In the genomic region with DNA sequence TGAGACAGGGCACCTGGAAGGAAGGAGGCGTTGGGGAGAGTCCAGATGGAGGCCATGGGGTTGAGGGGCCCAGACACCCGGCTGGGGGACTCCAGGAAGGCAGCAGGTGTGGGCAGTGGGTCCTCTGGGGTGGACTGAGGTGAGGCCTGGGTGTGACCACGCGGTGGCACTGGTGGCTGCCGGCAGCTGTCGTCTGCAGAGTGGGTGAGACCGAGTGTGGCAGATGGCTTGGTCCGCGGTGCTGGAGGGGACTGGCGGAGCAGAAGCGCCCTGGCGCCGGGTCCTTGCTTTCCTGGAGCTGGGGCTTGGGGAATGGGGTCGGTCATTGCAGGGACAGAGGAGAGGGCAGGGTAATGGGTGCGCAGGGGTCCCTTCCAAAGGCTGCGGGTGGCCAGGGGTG, we compare ENCODE assay signal across 9 cellular contexts. TPM values are rescaled to one million over a fixed set of nuclear protein-coding genes. Genes with fewer than 3 reads are reported as not detected.
A peak's percentile ranks its signal among the peaks of the same experiment; 100 is the strongest.
DNase-seq lines count a peak whose midpoint lies in the region; ATAC-seq, FAIRE-seq and TF ChIP-seq lines count a peak whose summit lies in the region.
"Had no signal": no experiment of that assay in that cellular context is flagged by ENCODE, and none has a peak within 500 bp of the region (broad histone marks: within the 10 kb centered on the region; RNA-seq: fewer than 3 reads in every experiment).

No MANE protein-coding gene starts in this region.

- DNase-seq in Karpas-422 (no peak), bronchial epithelial cell (ENCODE audit: low read depth) (no peak), T-helper 9 cell (no peak)
- DNase-seq in stimulated activated CD4-positive, alpha-beta T cell treated with anti-CD3 and anti-CD28 coated beads, Interleukin-12 subunit alpha, Interleukin-12 subunit beta, amount 100 ng/mL, for 4 hours = no peak

- H3K27me3 ChIP-seq in Karpas-422 (ENCODE audit: low read length) = no peaks in the 10 kb centered on the region
- no peaks in the 10 kb centered on the region for H3K27me3 ChIP-seq in bronchial epithelial cell (ENCODE audit: control insufficient read depth, insufficient read depth, low read length)

- TF ChIP-seq CTCF in bronchial epithelial cell (IDR thresholded peaks at IDR 0.05; ENCODE audit: insufficient read depth, low read length, severe bottlenecking) (peak; percentile 28), nephron (IDR thresholded peaks at IDR 0.05; ENCODE audit: unreplicated experiment in 3 of 3) (no peak)

- no peaks in the 10 kb centered on the region for H3K36me3 ChIP-seq in Karpas-422 (ENCODE audit: insufficient read depth, low read length)
- peaks cover 19% of the 10 kb centered on the region for H3K36me3 ChIP-seq in bronchial epithelial cell (ENCODE audit: control insufficient read depth, insufficient read depth, low read length)

- H3K9me3 Mint-ChIP-seq in nephron = no peaks in the 10 kb centered on the region

- H3K27ac ChIP-seq in Karpas-422 (ENCODE audit: low read length) = no peak overlapping the region

- no peaks in the 10 kb centered on the region for H3K79me2 ChIP-seq in Karpas-422 (ENCODE audit: low read length)

- no peaks in the 10 kb centered on the region for H3K9me3 ChIP-seq in Karpas-422 (ENCODE audit: low read length)

- no peak overlapping the region; the same call in 1 of the 2 replicates for H3K4me3 ChIP-seq in Karpas-422 (ENCODE audit: low read length)
- H3K4me3 ChIP-seq in bronchial epithelial cell (ENCODE audit: low read depth, low read length) = peak overlapping the region; percentile 24

- H3K4me2 ChIP-seq in Karpas-422 (ENCODE audit: low read depth, low read length, poor library complexity, severe bottlenecking) = peak overlapping the region; percentile 44

- H3K27ac Mint-ChIP-seq in nephron = peak overlapping the region in 2 of 3 experiments; percentile 49 to 51

- ATAC-seq in GM18502 (IDR thresholded peaks at IDR 0.05; ENCODE audit: poor library complexity, unreplicated experiment) (peak; percentile 3), HG03175 (IDR thresholded peaks at IDR 0.05; ENCODE audit: unreplicated experiment) (no peak), HG02588 (IDR thresholded peaks at IDR 0.05; ENCODE audit: unreplicated experiment) (no peak)

- H2AFZ ChIP-seq in Karpas-422 (ENCODE audit: low read length) = no peak overlapping the region

- peaks cover 17% of the 10 kb centered on the region for H3K27me3 Mint-ChIP-seq in nephron (ENCODE audit: low read depth)

- peaks cover 14% of the 10 kb centered on the region for H3K4me1 ChIP-seq in Karpas-422 (ENCODE audit: low read length)

- FAIRE-seq in bronchial epithelial cell (lab: Jason Lieb, UNC) = no peak

- no peak overlapping the region for H3K9ac ChIP-seq in Karpas-422 (ENCODE audit: low read length)

- H3K9me2 ChIP-seq in Karpas-422 (replicated peaks; ENCODE audit: insufficient read depth, low read length) = no peaks in the 10 kb centered on the region

- H4K20me1 ChIP-seq in Karpas-422 (ENCODE audit: insufficient read depth, low read depth, low read length) = peaks cover 27% of the 10 kb centered on the region; the same call in 1 of the 2 replicates

- peaks cover 5% of the 10 kb centered on the region for H3K36me3 Mint-ChIP-seq in nephron (ENCODE audit: low read depth)

- peaks cover 10% of the 10 kb centered on the region for H3K4me1 Mint-ChIP-seq in nephron

- peak overlapping the region; percentile 71 to 78 (median 72) for H3K4me3 Mint-ChIP-seq in nephron

RNA-seq across cellular contexts. Expression of a gene that starts 12.5 kb away (rescaled TPM):
- total RNA-seq in Karpas-422 (2014; rRNA removed; shearing (Covaris generic); ENCODE audit: low replicate concordance) = 2.4 and 8.4 TPM in 2 replicates
- total RNA-seq in bronchial epithelial cell = 117 and 132 TPM in 2 replicates

RNA-seq across cellular contexts. Expression of a gene that starts 19.1 kb away (rescaled TPM):
- total RNA-seq in Karpas-422 (2014; rRNA removed; shearing (Covaris generic); ENCODE audit: low replicate concordance) = 102 and 127 TPM in 2 replicates
- total RNA-seq in bronchial epithelial cell = 18.2 and 25.7 TPM in 2 replicates

RNA-seq across cellular contexts. Expression of a gene that starts 32.5 kb away (rescaled TPM):
- not detected in 2 replicates for total RNA-seq in Karpas-422 (2014; rRNA removed; shearing (Covaris generic); ENCODE audit: low replicate concordance)
- 42.6 and 83.5 TPM in 2 replicates for total RNA-seq in bronchial epithelial cell

RNA-seq across cellular contexts. Expression of a gene that starts 41.7 kb away (rescaled TPM):
- total RNA-seq in Karpas-422 (2014; rRNA removed; shearing (Covaris generic); ENCODE audit: low replicate concordance) = not detected in 2 replicates
- 9.0 and 14.6 TPM in 2 replicates for total RNA-seq in bronchial epithelial cell
- total RNA-seq: subcutaneous adipose tissue had no signal

RNA-seq across cellular contexts. Expression of a gene that starts 50.5 kb away (rescaled TPM):
- not detected in 2 replicates for total RNA-seq in Karpas-422 (2014; rRNA removed; shearing (Covaris generic); ENCODE audit: low replicate concordance)
- total RNA-seq in bronchial epithelial cell = under 0.01 TPM in 1 of 2 replicates, not detected in the other

Comparison
In these comparisons a context has a peak if more than half of its experiments do, and no peak if none do; other contexts are left out.
1. RNA of a gene that starts 12.5 kb away (total RNA-seq): 117 to 132 TPM in bronchial epithelial cell; 2.4 to 8.4 TPM in Karpas-422; every median in the first group is over 10 times any median in the second.
2. RNA of a gene that starts 32.5 kb away (total RNA-seq): 42.6 to 83.5 TPM in bronchial epithelial cell; not detected in Karpas-422; every median in the first group is over 10 times any median in the second.